ENCODE assay signal across 24 cellular contexts in genomic region chr6:158570681-158570962, GRCh38. TPM values are rescaled to one million over a fixed set of nuclear protein-coding genes. Genes with fewer than 3 reads are reported as not detected.
DNase-seq lines count a peak whose midpoint lies in the region; ATAC-seq and TF ChIP-seq lines count a peak whose summit lies in the region.
"Had no signal": no experiment of that assay in that cellular context is flagged by ENCODE, and none has a peak within 500 bp of the region (broad histone marks: within the 10 kb centered on the region; RNA-seq: fewer than 3 reads in every experiment).

No MANE protein-coding gene starts in this region.

- POLR2A ChIA-PET in CD8-positive, alpha-beta memory T cell (lab: Charles Lee): no interaction called here

- H3K36me3 ChIP-seq in CD8-positive, alpha-beta memory T cell (ENCODE audit: insufficient read depth, low read length): peaks cover 8% of the 10 kb centered on the region
- H3K36me3 ChIP-seq: gastrocnemius medialis, thyroid gland, vagina had no signal

- H3K27me3 Mint-ChIP-seq in T-helper 2 cell treated with Interferon-gamma antibody and Interleukin-4, amounts not matched to agents 5 μg/mL and 100 μg/mL, for 36 hours (ENCODE audit: low read depth): no peaks in the 10 kb centered on the region
- no peaks in the 10 kb centered on the region for H3K27me3 Mint-ChIP-seq in CD8-positive, alpha-beta memory T cell
- H3K27me3 Mint-ChIP-seq in natural killer cell treated with Interleukin-12 subunit alpha and Interleukin-12 subunit beta and Interleukin-15 and Interleukin-18, amount 100 ng/mL, for 72 hours: no peaks in the 10 kb centered on the region
- H3K27me3 Mint-ChIP-seq in progenitor cell of endocrine pancreas: no peaks in the 10 kb centered on the region
- H3K27me3 Mint-ChIP-seq: activated naive CD4-positive, alpha-beta T cell treated with anti-CD3 and anti-CD28 coated beads, Interleukin-2, amount 10 ng/mL, durations not matched to agents 7 days and 5 days; activated T-helper 17 cell treated with anti-CD3 and anti-CD28 coated beads, Interleukin-2, amount 50 U/mL, for 72 hours; brain had no signal

- no peaks in the 10 kb centered on the region for H3K9me3 Mint-ChIP-seq in T-helper 2 cell treated with Interferon-gamma antibody and Interleukin-4, amounts not matched to agents 5 μg/mL and 100 μg/mL, for 36 hours
- no peaks in the 10 kb centered on the region for H3K9me3 Mint-ChIP-seq in CD8-positive, alpha-beta memory T cell
- no peaks in the 10 kb centered on the region for H3K9me3 Mint-ChIP-seq in natural killer cell treated with Interleukin-12 subunit alpha and Interleukin-12 subunit beta and Interleukin-15 and Interleukin-18, amount 100 ng/mL, for 72 hours
- H3K9me3 Mint-ChIP-seq in progenitor cell of endocrine pancreas (ENCODE audit: low read depth): no peaks in the 10 kb centered on the region
- H3K9me3 Mint-ChIP-seq: activated naive CD4-positive, alpha-beta T cell treated with anti-CD3 and anti-CD28 coated beads, Interleukin-2, amount 10 ng/mL, durations not matched to agents 7 days and 5 days; activated T-helper 17 cell treated with anti-CD3 and anti-CD28 coated beads, Interleukin-2, amount 50 U/mL, for 72 hours; brain; H9 had no signal

- CTCF ChIA-PET in CD8-positive, alpha-beta memory T cell (lab: Charles Lee): interaction anchor here (0.8 to 1.5 kb wide), 2 partner anchors 35 to 350 kb away, joined by 3 read pairs; no protein-coding TSS in a partner anchor

- H3K9me3 ChIP-seq in CD8-positive, alpha-beta memory T cell (ENCODE audit: low read length): no peaks in the 10 kb centered on the region
- H3K9me3 ChIP-seq: gastrocnemius medialis, thyroid gland, vagina had no signal

- no peak overlapping the region for H3K27ac ChIP-seq in CD8-positive, alpha-beta memory T cell (ENCODE audit: low read depth, low read length)
- H3K27ac ChIP-seq: gastrocnemius medialis, KMS-11, thyroid gland, vagina had no signal

- no peak for TF ChIP-seq CTCF in progenitor cell of endocrine pancreas (IDR thresholded peaks at IDR 0.05; ENCODE audit: unreplicated experiment)

- peak overlapping the region; percentile 77 for H3K27ac Mint-ChIP-seq in T-helper 2 cell treated with Interferon-gamma antibody and Interleukin-4, amounts not matched to agents 5 μg/mL and 100 μg/mL, for 36 hours
- H3K27ac Mint-ChIP-seq in CD8-positive, alpha-beta memory T cell: peak overlapping the region in 6 of 8 donors; percentile 43 to 68 (median 58)
- peak overlapping the region; percentile 83 to 87 for H3K27ac Mint-ChIP-seq in natural killer cell treated with Interleukin-12 subunit alpha and Interleukin-12 subunit beta and Interleukin-15 and Interleukin-18, amount 100 ng/mL, for 72 hours
- H3K27ac Mint-ChIP-seq in progenitor cell of endocrine pancreas: no peak overlapping the region
- H3K27ac Mint-ChIP-seq: activated T-helper 17 cell treated with anti-CD3 and anti-CD28 coated beads, Interleukin-2, amount 50 U/mL, for 72 hours; brain had no signal

- H3K4me1 ChIP-seq in CD8-positive, alpha-beta memory T cell (ENCODE audit: insufficient read depth, low read length): peaks cover 65% of the 10 kb centered on the region
- H3K4me1 ChIP-seq: thyroid gland had no signal

- no peak for ATAC-seq in natural killer cell treated with Interleukin-12 subunit alpha and Interleukin-12 subunit beta and Interleukin-15 and Interleukin-18, amount 100 ng/mL, for 72 hours
- no peak for ATAC-seq in GM19467 (IDR thresholded peaks at IDR 0.05; ENCODE audit: unreplicated experiment)
- ATAC-seq: activated CD4-positive, CD25-positive, alpha-beta regulatory T cell treated with anti-CD3 and anti-CD28 coated beads, Interleukin-2, amount 50 U/mL, for 24 hours; activated T-helper 17 cell treated with anti-CD3 and anti-CD28 coated beads, Interleukin-2, amount 50 U/mL, for 72 hours; gastrocnemius medialis; PC-3 had no signal

- peaks cover 30% of the 10 kb centered on the region for H3K36me3 Mint-ChIP-seq in T-helper 2 cell treated with Interferon-gamma antibody and Interleukin-4, amounts not matched to agents 5 μg/mL and 100 μg/mL, for 36 hours (ENCODE audit: low read depth)
- H3K36me3 Mint-ChIP-seq in CD8-positive, alpha-beta memory T cell: peaks cover 0 to 44% (median 5%) of the 10 kb centered on the region in 3 donors
- peaks cover 5% of the 10 kb centered on the region for H3K36me3 Mint-ChIP-seq in natural killer cell treated with Interleukin-12 subunit alpha and Interleukin-12 subunit beta and Interleukin-15 and Interleukin-18, amount 100 ng/mL, for 72 hours
- peaks cover 9% of the 10 kb centered on the region for H3K36me3 Mint-ChIP-seq in progenitor cell of endocrine pancreas (ENCODE audit: insufficient read depth)

- no peak for DNase-seq in T-helper 2 cell treated with Interferon-gamma antibody and Interleukin-4, amounts not matched to agents 5 μg/mL and 100 μg/mL, for 36 hours (ENCODE audit: low spot score)
- DNase-seq in T-helper 2 cell (no peak), NCI-H774 (lab: John Stamatoyannopoulos, UW) (peak; percentile 20), progenitor cell of endocrine pancreas (ENCODE audit: low spot score, unreplicated experiment) (no peak)
- no peak for DNase-seq in CD8-positive, alpha-beta memory T cell
- no peak for DNase-seq in natural killer cell treated with Interleukin-12 subunit alpha and Interleukin-12 subunit beta and Interleukin-15 and Interleukin-18, amount 100 ng/mL, for 72 hours (ENCODE audit: low spot score)
- DNase-seq: activated naive CD4-positive, alpha-beta T cell treated with anti-CD3 and anti-CD28 coated beads, Interleukin-2, amount 10 ng/mL, durations not matched to agents 7 days and 5 days; amniotic stem cell; Calu3; DMS79; gastrocnemius medialis; H9; NCI-H187 treated with DMSO at 0.1 percent for 48 hours; NCI-H446; PC-3; stimulated activated CD4-positive, alpha-beta T cell treated with anti-CD3 and anti-CD28 coated beads, Interleukin-4, amount 100 ng/mL, for 1 hour; T-helper 1 cell; thyroid gland had no signal

- no peaks in the 10 kb centered on the region for H3K27me3 ChIP-seq in CD8-positive, alpha-beta memory T cell (ENCODE audit: insufficient read depth, low read length, poor library complexity, severe bottlenecking)
- H3K27me3 ChIP-seq: gastrocnemius medialis, thyroid gland, vagina had no signal

- no peak overlapping the region for H3K4me3 Mint-ChIP-seq in T-helper 2 cell treated with Interferon-gamma antibody and Interleukin-4, amounts not matched to agents 5 μg/mL and 100 μg/mL, for 36 hours
- H3K4me3 Mint-ChIP-seq in CD8-positive, alpha-beta memory T cell: no peak overlapping the region
- no peak overlapping the region for H3K4me3 Mint-ChIP-seq in natural killer cell treated with Interleukin-12 subunit alpha and Interleukin-12 subunit beta and Interleukin-15 and Interleukin-18, amount 100 ng/mL, for 72 hours
- H3K4me3 Mint-ChIP-seq in progenitor cell of endocrine pancreas (ENCODE audit: low read depth): no peak overlapping the region
- H3K4me3 Mint-ChIP-seq: activated naive CD4-positive, alpha-beta T cell treated with anti-CD3 and anti-CD28 coated beads, Interleukin-2, amount 10 ng/mL, durations not matched to agents 7 days and 5 days; activated T-helper 17 cell treated with anti-CD3 and anti-CD28 coated beads, Interleukin-2, amount 50 U/mL, for 72 hours; brain; H9 had no signal

- H3K4me1 Mint-ChIP-seq in T-helper 2 cell treated with Interferon-gamma antibody and Interleukin-4, amounts not matched to agents 5 μg/mL and 100 μg/mL, for 36 hours (ENCODE audit: low read depth): peaks cover 56% of the 10 kb centered on the region
- peaks cover 72 to 93% (median 89%) of the 10 kb centered on the region in 3 donors for H3K4me1 Mint-ChIP-seq in CD8-positive, alpha-beta memory T cell
- peaks cover 77 to 81% of the 10 kb centered on the region in 2 donors for H3K4me1 Mint-ChIP-seq in natural killer cell treated with Interleukin-12 subunit alpha and Interleukin-12 subunit beta and Interleukin-15 and Interleukin-18, amount 100 ng/mL, for 72 hours (ENCODE audit: low read depth in 2 of 2)
- H3K4me1 Mint-ChIP-seq in progenitor cell of endocrine pancreas (ENCODE audit: low read depth): peaks cover 49% of the 10 kb centered on the region

- no peak overlapping the region for H3K4me3 ChIP-seq in CD8-positive, alpha-beta memory T cell (ENCODE audit: low read length)
- H3K4me3 ChIP-seq: gastrocnemius medialis, thyroid gland, vagina had no signal

RNA-seq across cellular contexts. Expression of gene TMEM181, which starts 10.7 kb away (rescaled TPM):
- 10 to 100 TPM; 16.0 to 16.6 TPM for total RNA-seq in CD8-positive, alpha-beta memory T cell
- polyA plus RNA-seq in CD8-positive, alpha-beta memory T cell: 11.2 TPM
- total RNA-seq in natural killer cell treated with Interleukin-12 subunit alpha and Interleukin-12 subunit beta and Interleukin-15 and Interleukin-18, amount 100 ng/mL, for 72 hours: 10 to 100 TPM; 19.6 to 30.9 TPM
- total RNA-seq in progenitor cell of endocrine pancreas: 33.9 and 35.6 TPM in 2 replicates
